In the genomic region with DNA sequence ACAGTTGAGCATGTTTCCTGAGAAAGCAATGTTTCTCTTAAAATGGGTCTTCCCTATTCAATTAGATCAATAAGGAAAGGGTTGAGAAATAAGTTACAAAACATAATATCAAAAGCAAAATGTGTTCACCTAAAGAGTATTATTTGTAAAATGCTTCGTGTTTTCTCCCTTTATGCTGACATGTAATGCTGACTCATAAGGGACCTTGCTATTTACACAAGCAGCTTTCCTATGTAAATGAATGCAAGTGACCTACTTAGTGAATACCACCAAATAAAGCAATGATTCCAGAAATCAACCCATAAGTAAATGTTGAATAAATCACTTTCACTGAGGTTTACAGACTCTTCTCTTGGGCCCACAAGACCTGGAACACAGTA, we compare ENCODE assay signal across 10 cellular contexts.
DNase-seq lines count a peak whose midpoint lies in the region; ATAC-seq and TF ChIP-seq lines count a peak whose summit lies in the region.
"Had no signal": no experiment of that assay in that cellular context is flagged by ENCODE, and none has a peak within 500 bp of the region (broad histone marks: within the 10 kb centered on the region; RNA-seq: fewer than 3 reads in every experiment).

No MANE protein-coding gene starts in this region.

- peak; percentile 49 for ATAC-seq in activated CD8-positive, alpha-beta memory T cell treated with anti-CD3 and anti-CD28 coated beads, Interleukin-2, amount 10 ng/mL, durations not matched to agents 7 days and 5 days
- ATAC-seq in HG03342 (IDR thresholded peaks at IDR 0.05; ENCODE audit: unreplicated experiment) = peak; percentile 57

- no peak for DNase-seq in activated CD8-positive, alpha-beta memory T cell treated with anti-CD3 and anti-CD28 coated beads, Interleukin-2, amount 10 ng/mL, durations not matched to agents 7 days and 5 days
- no peak for DNase-seq in activated CD8-positive, alpha-beta memory T cell treated with anti-CD3 and anti-CD28 coated beads, Interleukin-2, amount 50 U/mL, for 4 hours
- DNase-seq in choroid plexus epithelial cell (ENCODE audit: low read depth) = peak; percentile 90
- DNase-seq in stomach = no peak
- DNase-seq in HuH-7.5 (ENCODE audit: low spot score) = no peak
- DNase-seq in DMS114 treated with DMSO at 0.1 percent for 48 hours (lab: John Stamatoyannopoulos, UW; ENCODE audit: unreplicated experiment) = no peak
- no peak for DNase-seq in RPMI8226
- DNase-seq: sigmoid colon had no signal

- 18 to 28% (median 21%) methylated on average over 1 of the region's 1 CpG for WGBS in stomach, 5 donors

- TF ChIP-seq CTCF in choroid plexus epithelial cell (conservative IDR thresholded peaks at IDR 0.05; ENCODE audit: low read depth, low read length) (no peak), stomach (IDR thresholded peaks at IDR 0.05) (no peak)

- H3K9me3 Mint-ChIP-seq in activated CD8-positive, alpha-beta memory T cell treated with anti-CD3 and anti-CD28 coated beads, Interleukin-2, amount 10 ng/mL, durations not matched to agents 7 days and 5 days (ENCODE audit: low read depth) = no peaks in the 10 kb centered on the region

- H3K27ac ChIP-seq in stomach = peak overlapping the region in 3 of 5 donors; percentile 8 to 44 (median 41)
- H3K27ac ChIP-seq: sigmoid colon had no signal

- H3K27me3 ChIP-seq in stomach = no peaks in the 10 kb centered on the region
- H3K27me3 ChIP-seq: sigmoid colon had no signal

- intact Hi-C loops in stomach (cut with DNase I; ENCODE audit: low total_unique reads) = no loop called here

- H3K27me3 Mint-ChIP-seq in activated CD8-positive, alpha-beta memory T cell treated with anti-CD3 and anti-CD28 coated beads, Interleukin-2, amount 10 ng/mL, durations not matched to agents 7 days and 5 days = no peaks in the 10 kb centered on the region
- H3K27me3 Mint-ChIP-seq: activated naive CD8-positive, alpha-beta T cell had no signal

- H3K9me3 ChIP-seq in stomach = no peaks in the 10 kb centered on the region
- H3K9me3 ChIP-seq: sigmoid colon had no signal

- CTCF ChIA-PET in activated CD8-positive, alpha-beta memory T cell treated with anti-CD3 and anti-CD28 coated beads, Interleukin-2, amount 10 ng/mL, durations not matched to agents 7 days and 5 days (lab: Charles Lee) = interaction anchor here (1.6 kb wide), 1 partner anchor 13 kb away, joined by 3 read pairs; no protein-coding TSS in a partner anchor

- H3K4me3 ChIP-seq in choroid plexus epithelial cell (ENCODE audit: low read depth, low read length) (no peak overlapping the region), stomach (no peak overlapping the region)
- H3K4me3 ChIP-seq: sigmoid colon had no signal

- H3K36me3 Mint-ChIP-seq in activated CD8-positive, alpha-beta memory T cell treated with anti-CD3 and anti-CD28 coated beads, Interleukin-2, amount 10 ng/mL, durations not matched to agents 7 days and 5 days = peaks cover 13% of the 10 kb centered on the region

- no peak for TF ChIP-seq EP300 in stomach (IDR thresholded peaks at IDR 0.05)

- no peak for TF ChIP-seq POLR2A in stomach (IDR thresholded peaks at IDR 0.05)

- H3K4me3 Mint-ChIP-seq in activated CD8-positive, alpha-beta memory T cell treated with anti-CD3 and anti-CD28 coated beads, Interleukin-2, amount 10 ng/mL, durations not matched to agents 7 days and 5 days = no peak overlapping the region
- H3K4me3 Mint-ChIP-seq: activated naive CD8-positive, alpha-beta T cell had no signal

- peaks cover 0 to 5% (median 2%) of the 10 kb centered on the region in 4 donors for H3K36me3 ChIP-seq in stomach
- H3K36me3 ChIP-seq: sigmoid colon had no signal

- no peak overlapping the region for H3K27ac Mint-ChIP-seq in activated CD8-positive, alpha-beta memory T cell treated with anti-CD3 and anti-CD28 coated beads, Interleukin-2, amount 10 ng/mL, durations not matched to agents 7 days and 5 days
- H3K27ac Mint-ChIP-seq: activated naive CD8-positive, alpha-beta T cell had no signal

- peaks cover 10% of the 10 kb centered on the region for H3K4me1 Mint-ChIP-seq in activated CD8-positive, alpha-beta memory T cell treated with anti-CD3 and anti-CD28 coated beads, Interleukin-2, amount 10 ng/mL, durations not matched to agents 7 days and 5 days

- peaks cover 0 to 19% (median 3%) of the 10 kb centered on the region in 4 donors for H3K4me1 ChIP-seq in stomach
- H3K4me1 ChIP-seq: sigmoid colon had no signal
